Comparison of ENCODE assay signal across 17 cellular contexts in genomic region chr1:42142894-42143675, GRCh38. TPM values are rescaled to one million over a fixed set of nuclear protein-coding genes. Genes with fewer than 3 reads are reported as not detected.
DNase-seq lines count a peak whose midpoint lies in the region; ATAC-seq, FAIRE-seq and TF ChIP-seq lines count a peak whose summit lies in the region.
"Had no signal": no experiment of that assay in that cellular context is flagged by ENCODE, and none has a peak within 500 bp of the region (broad histone marks: within the 10 kb centered on the region; RNA-seq: fewer than 3 reads in every experiment).

No MANE protein-coding gene starts in this region.

- DNase-seq in GM12891 (ENCODE audit: insufficient read length, low spot score): no peak
- peak; percentile 25 for DNase-seq in NB4 (ENCODE audit: low read depth)
- DNase-seq in lung (ENCODE audit: low spot score): peak; percentile 68
- no peak for DNase-seq in stimulated activated CD4-positive, alpha-beta T cell treated with anti-CD3 and anti-CD28 coated beads, Interleukin-4, amount 100 ng/mL, for 24 hours
- no peak for DNase-seq in D341Med (ENCODE audit: low spot score)
- DNase-seq in left lobe of liver (ENCODE audit: low spot score): no peak
- no peak for DNase-seq in sciatic nerve (ENCODE audit: low spot score)
- DNase-seq: activated CD4-positive, CD25-positive, alpha-beta regulatory T cell treated with anti-CD3 and anti-CD28 coated beads, Interleukin-2, amount 50 U/mL, for 72 hours; COR-L47; effector CD8-positive, alpha-beta T cell; glutamatergic neuron had no signal

- FAIRE-seq in GM12891 (lab: Jason Lieb, UNC): peak; percentile 33
- FAIRE-seq: H1, HepG2 had no signal

- H4K20me1 ChIP-seq in OCI-LY3 (ENCODE audit: insufficient read depth, low read length): no peaks in the 10 kb centered on the region

- H3K4me1 ChIP-seq in OCI-LY3 (ENCODE audit: low read length) (peaks cover 36% of the 10 kb centered on the region), lung (ENCODE audit: control insufficient read depth in 2 of 2, insufficient read depth in 2 of 2, low read length in 2 of 2) (peaks cover 0 to 5% of the 10 kb centered on the region in 2 donors)
- H3K4me1 ChIP-seq: SJSA1 had no signal

- no peaks in the 10 kb centered on the region for H3K79me2 ChIP-seq in OCI-LY3 (ENCODE audit: low read length)

- TF ChIP-seq CTCF in NB4 (IDR thresholded peaks at IDR 0.05; ENCODE audit: low read depth, low read length) (no peak), OCI-LY3 (IDR thresholded peaks at IDR 0.05; ENCODE audit: low read depth, low read length) (no peak), lung (IDR thresholded peaks at IDR 0.05; ENCODE audit: control extremely low read depth, extremely low read depth) (no peak)

- 45 to 49% methylated on average over 4 of the region's 4 CpGs for WGBS in lung, 2 donors

- intact Hi-C loops in sciatic nerve (cut with DNase I): no loop called here

- peak overlapping the region; percentile 57; the same call in 1 of the 2 replicates for H2AFZ ChIP-seq in OCI-LY3 (ENCODE audit: low read depth, low read length)
- H2AFZ ChIP-seq: neural progenitor cell had no signal

- H3K27ac ChIP-seq in OCI-LY3 (ENCODE audit: low read length) (no peak overlapping the region), lung (ENCODE audit: low read depth in 1 of 2, low read length in 1 of 2) (peak overlapping the region in 1 of 2 donors; percentile 52)
- H3K27ac ChIP-seq: neural progenitor cell, SJSA1, tibial nerve had no signal

- no peak for ATAC-seq in lung (ENCODE audit: insufficient read depth, low FRiP score)
- no peak for ATAC-seq in left lobe of liver
- ATAC-seq in sciatic nerve: no peak
- ATAC-seq: HepG2 had no signal

- H3K4me3 ChIP-seq in NB4 (ENCODE audit: low read depth, low read length) (no peak overlapping the region), OCI-LY3 (ENCODE audit: low read length) (no peak overlapping the region), lung (no peak overlapping the region)
- H3K4me3 ChIP-seq: neural progenitor cell, SJSA1, tibial nerve had no signal

- no peaks in the 10 kb centered on the region for H3K36me3 ChIP-seq in OCI-LY3 (replicated peaks; ENCODE audit: low read depth, low read length)
- H3K36me3 ChIP-seq in lung (ENCODE audit: control insufficient read depth in 2 of 2, insufficient read depth in 2 of 2, low read length in 2 of 2): no peaks in the 10 kb centered on the region
- H3K36me3 ChIP-seq: neural progenitor cell, SJSA1, tibial nerve had no signal

- H3K4me2 ChIP-seq in OCI-LY3 (ENCODE audit: low read length): peak overlapping the region; percentile 42
- H3K4me2 ChIP-seq: neural progenitor cell had no signal

- no peak overlapping the region for H3K9ac ChIP-seq in OCI-LY3 (ENCODE audit: low read length)
- H3K9ac ChIP-seq: neural progenitor cell had no signal

- no peaks in the 10 kb centered on the region for H3K27me3 ChIP-seq in OCI-LY3 (ENCODE audit: low read depth, low read length)
- H3K27me3 ChIP-seq in lung (ENCODE audit: control insufficient read depth, insufficient read depth): no peaks in the 10 kb centered on the region
- H3K27me3 ChIP-seq: neural progenitor cell had no signal

- TF ChIP-seq POLR2A in GM12891 (IDR thresholded peaks at IDR 0.05; ENCODE audit: low read depth, low read length) (no peak), NB4 (IDR thresholded peaks at IDR 0.05; ENCODE audit: extremely low read depth, insufficient read length) (no peak)

- H3K9me3 ChIP-seq in OCI-LY3 (ENCODE audit: insufficient read depth, low read length) (no peaks in the 10 kb centered on the region), lung (ENCODE audit: control insufficient read depth in 2 of 2, insufficient read depth in 1 of 2, low read length in 1 of 2) (no peaks in the 10 kb centered on the region)
- H3K9me3 ChIP-seq: SJSA1, tibial nerve had no signal

TF ChIP-seq in GM12891, 5 proteins besides CTCF, POLR2A, EP300 and RAD21:
- TF ChIP-seq SPI1 (IDR thresholded peaks at IDR 0.05; ENCODE audit: low read depth, low read length) (peak; percentile 57), TAF1 (IDR thresholded peaks at IDR 0.05; ENCODE audit: low read depth, low read length) (no peak), POLR2AphosphoS5 (IDR thresholded peaks at IDR 0.05; ENCODE audit: low read depth, low read length) (no peak), POU2F2 (IDR thresholded peaks at IDR 0.05; ENCODE audit: low read depth, low read length) (no peak)

RNA-seq across cellular contexts. Expression of gene GUCA2B, which starts 10.1 kb away (rescaled TPM):
- not detected for polyA plus RNA-seq in GM12891 (2012; ENCODE audit: low read depth, missing spikeins)
- total RNA-seq in lung (not detected), left lobe of liver (0.53 TPM), sciatic nerve (not detected)
- not detected for polyA plus RNA-seq in lung
- total RNA-seq: H1, HepG2, SJSA1, tibial nerve had no signal
- polyA plus RNA-seq: H1, HepG2 had no signal

RNA-seq across cellular contexts. Expression of gene GUCA2A, which starts 21.5 kb away (rescaled TPM):
- polyA plus RNA-seq in GM12891 (2012; ENCODE audit: low read depth, missing spikeins): not detected
- total RNA-seq in lung: not detected
- polyA plus RNA-seq in lung: under 1 TPM; 0.28 to 0.29 TPM
- total RNA-seq in left lobe of liver: not detected
- total RNA-seq in sciatic nerve: not detected
- total RNA-seq: H1, HepG2, SJSA1, tibial nerve had no signal
- polyA plus RNA-seq: H1, HepG2 had no signal

Comparison
In these comparisons a context has a peak if more than half of its experiments do, and no peak if none do; other contexts are left out.
1. DNase-seq: peak in NB4 (single experiment) and lung (single experiment); none in GM12891 (single experiment), stimulated activated CD4-positive, alpha-beta T cell treated with anti-CD3 and anti-CD28 coated beads, Interleukin-4, amount 100 ng/mL, for 24 hours (single experiment), D341Med (single experiment), left lobe of liver (single experiment) and sciatic nerve (single experiment).